Comparison of ENCODE assay signal across 8 cellular contexts in the genomic region with DNA sequence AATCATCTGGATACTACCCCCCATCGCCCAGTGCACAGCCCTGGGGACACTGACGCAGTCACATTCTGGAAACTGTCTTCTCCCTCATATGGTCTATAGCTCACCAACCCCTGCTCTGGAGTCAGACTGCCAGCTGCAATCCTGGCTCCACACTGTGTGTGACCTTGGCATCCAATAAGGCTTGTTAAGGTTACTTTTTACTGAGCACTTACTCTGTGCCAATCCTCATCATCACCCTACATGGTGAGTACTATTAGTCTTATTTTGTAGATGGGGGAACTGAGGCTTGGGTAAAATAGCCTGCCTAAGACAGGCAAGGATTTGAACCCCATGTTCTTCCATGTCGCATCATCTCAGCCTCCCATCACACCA. TPM values are rescaled to one million over a fixed set of nuclear protein-coding genes. Genes with fewer than 3 reads are reported as not detected.
DNase-seq lines count a peak whose midpoint lies in the region; ATAC-seq, FAIRE-seq and TF ChIP-seq lines count a peak whose summit lies in the region.

No MANE protein-coding gene starts in this region.

- peaks cover 7% of the 10 kb centered on the region for H3K9me1 ChIP-seq in K562 (ENCODE audit: control insufficient read depth, insufficient read depth, low read length)

- DNase-seq in activated CD4-positive, alpha-beta T cell treated with anti-CD3 and anti-CD28 coated beads, Interleukin-2, amount 10 ng/mL, durations not matched to agents 24 days and 14 days, result no peak
- no peak for DNase-seq in activated CD4-positive, alpha-beta T cell treated with anti-CD3 and anti-CD28 coated beads, Interleukin-2, amount 50 U/mL, for 1 hour
- no peak for DNase-seq in K562 (ENCODE audit: extremely low read depth in 1 of 4, low spot score in 3 of 4)
- DNase-seq in lung (ENCODE audit: low spot score), result no peak
- DNase-seq in type B pancreatic cell (ENCODE audit: extremely low spot score, unreplicated experiment), result no peak
- DNase-seq in globus pallidus (ENCODE audit: low spot score), result no peak
- no peak for DNase-seq in hypothalamus (lab: John Stamatoyannopoulos, UW)
- no peak for DNase-seq in GM10248 (ENCODE audit: extremely low spot score)

- no peak for TF ChIP-seq RAD21 in K562 (CRISPR knock-in tag; conservative IDR thresholded peaks at IDR 0.05 in 1 of 2, IDR thresholded peaks at IDR 0.05 in 1 of 2)

- H3K9me3 ChIP-seq in K562 (replicated peaks; ENCODE audit: control insufficient read depth, insufficient read depth, low read depth, low read length), result no peaks in the 10 kb centered on the region
- H3K9me3 ChIP-seq in lung (ENCODE audit: control insufficient read depth in 2 of 2, insufficient read depth in 1 of 2, low read length in 1 of 2), result no peaks in the 10 kb centered on the region

- intact Hi-C loops in activated CD4-positive, alpha-beta T cell treated with anti-CD3 and anti-CD28 coated beads, Interleukin-2, amount 10 ng/mL, durations not matched to agents 24 days and 14 days (cut with micrococcal nuclease), result loop anchor here (2.0 kb wide), 2 partner anchors 36 to 46 kb away; a partner anchor contains a TSS
- intact Hi-C loops in K562 (cut with micrococcal nuclease), result no loop called here

- H3K4me3 Mint-ChIP-seq in activated CD4-positive, alpha-beta T cell treated with anti-CD3 and anti-CD28 coated beads, Interleukin-2, amount 10 ng/mL, durations not matched to agents 24 days and 14 days, result peak overlapping the region; percentile 76
- H3K4me3 Mint-ChIP-seq in type B pancreatic cell, result peak overlapping the region; percentile 79

- TF ChIP-seq CTCF in K562 (IDR thresholded peaks at IDR 0.05 in 2 of 3, conservative IDR thresholded peaks at IDR 0.05 in 1 of 3; ENCODE audit: insufficient read depth in 2 of 3, low read depth in 1 of 3, low read length in 3 of 3), result no peak
- TF ChIP-seq CTCF in lung (IDR thresholded peaks at IDR 0.05; ENCODE audit: control extremely low read depth, extremely low read depth), result no peak
- TF ChIP-seq CTCF in type B pancreatic cell (conservative IDR thresholded peaks at IDR 0.05), result no peak
- TF ChIP-seq CTCF in GM10248 (IDR thresholded peaks at IDR 0.05; ENCODE audit: control extremely low read depth, extremely low read depth, low read depth, missing control alignments), result no peak

- no peak for TF ChIP-seq EP300 in K562 (IDR thresholded peaks at IDR 0.05; ENCODE audit: low read length)

- H3K4me1 Mint-ChIP-seq in activated CD4-positive, alpha-beta T cell treated with anti-CD3 and anti-CD28 coated beads, Interleukin-2, amount 10 ng/mL, durations not matched to agents 24 days and 14 days, result peaks cover 25% of the 10 kb centered on the region
- peaks cover 84% of the 10 kb centered on the region for H3K4me1 Mint-ChIP-seq in type B pancreatic cell (ENCODE audit: unreplicated experiment)

- H3K4me3 ChIP-seq in K562 (no peak overlapping the region), lung (no peak overlapping the region)

- BruUV-seq in K562 (replicated peaks; lab: Mats Ljungman, UMichigan), result no TSS peak

- in situ Hi-C loops in K562 (cut with MboI), result no loop called here

- no peak for FAIRE-seq in K562 (lab: Jason Lieb, UNC)

- no peak for TF ChIP-seq POLR2A in K562 (conservative IDR thresholded peaks at IDR 0.05)

- POLR2A ChIA-PET in K562 (lab: Yijun Ruan, JAX) (interaction anchor here (0.5 to 4.8 kb wide), 9 partner anchors 11 to 174 kb away, joined by 3 to 29 read pairs (median 4); no protein-coding TSS in a partner anchor), GM10248 (lab: Yijun Ruan, JAX) (interaction anchor here (1.0 kb wide), 1 partner anchor 52 kb away, joined by 7 read pairs; no protein-coding TSS in a partner anchor)

- H3K4me1 ChIP-seq in K562 (replicated peaks in 1 of 2; ENCODE audit: control insufficient read depth in 2 of 2, insufficient read depth in 2 of 2, low read length in 2 of 2) (peaks cover 71 to 95% of the 10 kb centered on the region in 2 experiments), lung (ENCODE audit: control insufficient read depth in 2 of 2, insufficient read depth in 2 of 2, low read length in 2 of 2) (peaks cover 44 to 45% of the 10 kb centered on the region in 2 donors)

- peaks cover 8% of the 10 kb centered on the region for H3K36me3 Mint-ChIP-seq in activated CD4-positive, alpha-beta T cell treated with anti-CD3 and anti-CD28 coated beads, Interleukin-2, amount 10 ng/mL, durations not matched to agents 24 days and 14 days (ENCODE audit: low read depth)
- H3K36me3 Mint-ChIP-seq in type B pancreatic cell, result no peaks in the 10 kb centered on the region

- H3K27me3 ChIP-seq in K562 (ENCODE audit: control insufficient read depth in 2 of 2, insufficient read depth in 2 of 2, low read length in 2 of 2) (no peaks in the 10 kb centered on the region), lung (ENCODE audit: control insufficient read depth, insufficient read depth) (no peaks in the 10 kb centered on the region)

- peak overlapping the region in 1 of 2 experiments; percentile 13; a peak in 1 of 4 replicates for H3K9ac ChIP-seq in K562 (ENCODE audit: insufficient read depth in 1 of 2, low read depth in 2 of 2, low read length in 2 of 2)

- CTCF ChIA-PET in K562 (lab: Yijun Ruan, JAX; ENCODE audit: low intra/inter-chr PET ratio) (interaction anchor here (0.7 to 1.8 kb wide), 2 partner anchors 37 to 266 kb away, joined by 3 to 6 read pairs; no protein-coding TSS in a partner anchor), GM10248 (lab: Yijun Ruan, JAX) (interaction anchor here (0.7 to 13.5 kb wide), 25 partner anchors 10 to 393 kb away, joined by 3 to 163 read pairs (median 4); a partner anchor contains a TSS)

- H3K9me3 Mint-ChIP-seq in activated CD4-positive, alpha-beta T cell treated with anti-CD3 and anti-CD28 coated beads, Interleukin-2, amount 10 ng/mL, durations not matched to agents 24 days and 14 days, result no peaks in the 10 kb centered on the region
- H3K9me3 Mint-ChIP-seq in type B pancreatic cell, result no peaks in the 10 kb centered on the region

- H3K27ac ChIP-seq in K562 (ENCODE audit: extremely low read depth, low read depth, low read length), result peak overlapping the region; percentile 47
- peak overlapping the region; percentile 71 to 89 for H3K27ac ChIP-seq in lung (ENCODE audit: low read depth in 1 of 2, low read length in 1 of 2)

- 97% methylated on average over 3 of the region's 3 CpGs for WGBS in K562 (ENCODE audit: insufficient coverage, low coverage, missing lambda C conversion rate)
- 78 to 81% methylated on average over 3 of the region's 3 CpGs for WGBS in lung, 2 donors

- no peaks in the 10 kb centered on the region for H3K27me3 Mint-ChIP-seq in activated CD4-positive, alpha-beta T cell treated with anti-CD3 and anti-CD28 coated beads, Interleukin-2, amount 10 ng/mL, durations not matched to agents 24 days and 14 days
- H3K27me3 Mint-ChIP-seq in type B pancreatic cell, result no peaks in the 10 kb centered on the region

- H3K79me2 ChIP-seq in K562 (ENCODE audit: control insufficient read depth, insufficient read depth, low read length), result peaks cover 78% of the 10 kb centered on the region

- H4K20me1 ChIP-seq in K562 (replicated peaks; ENCODE audit: control insufficient read depth, insufficient read depth, low read length), result peaks cover 33% of the 10 kb centered on the region

- H2AFZ ChIP-seq in K562 (ENCODE audit: low read depth, low read length), result no peak overlapping the region

- ATAC-seq in K562 (0 out of 3 replicates have a peak, but pooled peaks have one; percentile 0), lung (ENCODE audit: insufficient read depth, low FRiP score) (no peak)

- H3K36me3 ChIP-seq in K562 (ENCODE audit: control insufficient read depth, insufficient read depth, low read length) (peaks cover 13% of the 10 kb centered on the region; the same call in 2 of the 3 replicates), lung (ENCODE audit: control insufficient read depth in 2 of 2, insufficient read depth in 2 of 2, low read length in 2 of 2) (no peaks in the 10 kb centered on the region)

- peak overlapping the region; percentile 37 for H3K4me2 ChIP-seq in K562 (ENCODE audit: insufficient read depth, low read length)

- H3K27ac Mint-ChIP-seq in activated CD4-positive, alpha-beta T cell treated with anti-CD3 and anti-CD28 coated beads, Interleukin-2, amount 10 ng/mL, durations not matched to agents 24 days and 14 days, result peak overlapping the region; percentile 43
- H3K27ac Mint-ChIP-seq in type B pancreatic cell, result peak overlapping the region; percentile 80

TF ChIP-seq in K562, 482 proteins besides CTCF, POLR2A, EP300 and RAD21 (continues in another document):
- TF ChIP-seq SNRNP70 (optimal IDR thresholded peaks at IDR 0.05; ENCODE audit: low read depth, low read length), result no peak
- TF ChIP-seq MCM7 (IDR thresholded peaks at IDR 0.05), result no peak
- no peak for TF ChIP-seq RCOR1 (IDR thresholded peaks at IDR 0.05; ENCODE audit: borderline replicate concordance in 1 of 2, low read depth in 2 of 2, low read length in 2 of 2)
- TF ChIP-seq ZNF134 (CRISPR knock-in tag; conservative IDR thresholded peaks at IDR 0.05), result no peak
- no peak for TF ChIP-seq KAT2B (IDR thresholded peaks at IDR 0.05; ENCODE audit: low read depth, low read length)
- no peak for TF ChIP-seq ZNF551 (CRISPR knock-in tag; IDR thresholded peaks at IDR 0.05)
- no peak for TF ChIP-seq ZNF224 (CRISPR knock-in tag; IDR thresholded peaks at IDR 0.05)
- no peak for TF ChIP-seq NCOA1 (IDR thresholded peaks at IDR 0.05; ENCODE audit: low read depth)

RNA-seq across cellular contexts. Expression of a gene that starts 34.9 kb away (rescaled TPM):
- total RNA-seq in activated CD4-positive, alpha-beta T cell treated with anti-CD3 and anti-CD28 coated beads, Interleukin-2, amount 10 ng/mL, durations not matched to agents 24 days and 14 days, result 33.9 and 34.7 TPM in 2 replicates
- total RNA-seq in K562 (2011; cell fraction: chromatin; rRNA removed; ENCODE audit: low replicate concordance), result 62.5 and 101 TPM in 2 replicates
- 36.7 and 38.9 TPM in 2 replicates for total RNA-seq in K562 (2011; cell fraction: nucleolus; rRNA removed)
- total RNA-seq in K562 (2011; cell fraction: nucleoplasm; rRNA removed), result 49.2 and 72.8 TPM in 2 replicates
- total RNA-seq in K562 (2014; rRNA removed) (7.9 and 12.5 TPM in 2 replicates), K562 (2014; rRNA removed; fragmentation: Illumina TruSeq; extraction: Trizol) (3.6 and 4.6 TPM in 2 replicates), K562 (2015; rRNA removed; fragmentation: Illumina TruSeq; extraction: Trizol) (4.7 and 4.8 TPM in 2 replicates), K562 (2021) (36.4 and 37.8 TPM in 2 replicates), lung (10 to 100 TPM; 31.8 to 37.9 TPM), type B pancreatic cell (ENCODE audit: low replicate concordance) (49.3 and 61.0 TPM in 2 replicates)
- polyA plus RNA-seq in K562 (2011; rRNA removed) (3.1 and 4.2 TPM in 2 replicates), K562 (2014; fragmentation: Illumina TruSeq; extraction: Trizol) (5.4 and 9.5 TPM in 2 replicates), K562 (2014; fragmentation: Nextera tagmentation; extraction: Ambion mirVana) (under 1 TPM; 0.21 to 0.59 TPM), K562 (2014; rRNA removed) (8.5 and 9.0 TPM in 2 replicates), lung (10 to 100 TPM; 10.3 to 11.8 TPM)
- polyA plus RNA-seq in K562 (2011; cell fraction: cytosol; rRNA removed), result 2.3 and 3.9 TPM in 2 replicates
- 13.3 and 21.8 TPM in 2 replicates for polyA plus RNA-seq in K562 (2011; cell fraction: nucleus; rRNA removed)
- 13.7 and 18.2 TPM in 2 replicates for polyA plus RNA-seq in K562 (2012)
- polyA minus RNA-seq in K562 (2011; rRNA and poly(A)+ RNA removed), result 3.7 and 9.1 TPM in 2 replicates
- 12.2 and 15.2 TPM in 2 replicates for polyA minus RNA-seq in K562 (2011; cell fraction: cytosol; rRNA and poly(A)+ RNA removed)
- 10.6 and 11.6 TPM in 2 replicates for polyA minus RNA-seq in K562 (2011; cell fraction: nucleus; rRNA and poly(A)+ RNA removed)
